ENCODE assay signal across 1 cellular context in the genomic region with DNA sequence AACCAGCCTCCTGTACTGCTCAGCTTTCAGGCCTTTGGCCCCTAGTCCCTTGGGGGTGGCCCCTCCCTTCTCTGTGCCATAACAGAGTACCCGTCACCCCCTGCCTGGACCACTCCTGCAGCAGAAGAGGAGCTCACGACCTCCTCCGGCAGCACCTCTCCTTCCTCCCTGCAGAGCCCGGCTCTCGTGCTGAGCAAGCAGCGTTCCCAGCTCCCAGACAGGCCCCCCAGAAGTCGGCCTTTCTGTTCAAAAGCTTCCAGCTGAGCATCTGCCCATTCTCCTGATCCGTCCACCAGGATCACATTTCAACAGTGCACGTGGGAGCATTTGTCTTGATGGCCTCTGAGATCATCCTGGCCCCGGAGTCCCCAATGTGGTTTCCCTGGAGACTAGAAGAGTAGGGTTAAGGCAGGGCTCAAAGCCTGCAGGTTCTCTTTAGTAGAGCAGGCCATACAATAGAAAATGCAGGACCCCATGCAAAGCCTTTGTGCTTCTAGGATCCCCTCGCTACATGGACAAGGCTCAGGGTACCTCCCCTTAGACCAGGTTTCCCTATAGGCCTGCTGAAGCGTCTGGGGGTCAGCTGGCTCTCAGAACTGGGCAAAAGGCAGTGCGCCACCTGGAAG.
TF ChIP-seq lines count a peak whose summit lies in the region.

No MANE protein-coding gene starts in this region.

TF ChIP-seq in WTC11, 78 proteins besides CTCF, POLR2A, EP300 and RAD21 (continued from another document):
- TF ChIP-seq, protein P1, sequence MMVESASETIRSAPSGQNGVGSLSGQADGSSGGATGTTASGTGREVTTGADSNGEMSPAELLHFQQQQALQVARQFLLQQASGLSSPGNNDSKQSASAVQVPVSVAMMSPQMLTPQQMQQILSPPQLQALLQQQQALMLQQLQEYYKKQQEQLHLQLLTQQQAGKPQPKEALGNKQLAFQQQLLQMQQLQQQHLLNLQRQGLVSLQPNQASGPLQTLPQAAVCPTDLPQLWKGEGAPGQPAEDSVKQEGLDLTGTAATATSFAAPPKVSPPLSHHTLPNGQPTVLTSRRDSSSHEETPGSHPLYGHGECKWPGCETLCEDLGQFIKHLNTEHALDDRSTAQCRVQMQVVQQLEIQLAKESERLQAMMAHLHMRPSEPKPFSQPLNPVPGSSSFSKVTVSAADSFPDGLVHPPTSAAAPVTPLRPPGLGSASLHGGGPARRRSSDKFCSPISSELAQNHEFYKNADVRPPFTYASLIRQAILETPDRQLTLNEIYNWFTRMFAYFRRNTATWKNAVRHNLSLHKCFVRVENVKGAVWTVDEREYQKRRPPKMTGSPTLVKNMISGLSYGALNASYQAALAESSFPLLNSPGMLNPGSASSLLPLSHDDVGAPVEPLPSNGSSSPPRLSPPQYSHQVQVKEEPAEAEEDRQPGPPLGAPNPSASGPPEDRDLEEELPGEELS (CRISPR knock-in tag; IDR thresholded peaks at IDR 0.05), result no peak
TF ChIP-seq in WTC11: peak in this region for 2.
